In genomic region chr15:58433597-58434333, GRCh38 we compare ENCODE assay signal across 14 cellular contexts. TPM values are rescaled to one million over a fixed set of nuclear protein-coding genes. Genes with fewer than 3 reads are reported as not detected.
DNase-seq lines count a peak whose midpoint lies in the region; ATAC-seq, FAIRE-seq and TF ChIP-seq lines count a peak whose summit lies in the region.
"Had no signal": no experiment of that assay in that cellular context is flagged by ENCODE, and none has a peak within 500 bp of the region (broad histone marks: within the 10 kb centered on the region; RNA-seq: fewer than 3 reads in every experiment).

No MANE protein-coding gene starts in this region.

- no peak for ATAC-seq in body of pancreas
- ATAC-seq in HepG2: no peak; the same call in 2 of the 3 replicates
- ATAC-seq in GM21619 (IDR thresholded peaks at IDR 0.05; ENCODE audit: unreplicated experiment): no peak
- ATAC-seq: activated CD8-positive, alpha-beta T cell treated with anti-CD3 and anti-CD28 coated beads for 36 hours; esophagus mucosa; mucosa of descending colon had no signal

- peaks cover 38% of the 10 kb centered on the region for H3K4me1 ChIP-seq in body of pancreas
- H3K4me1 ChIP-seq in HepG2 (ENCODE audit: insufficient read depth, low read length): peaks cover 55% of the 10 kb centered on the region
- peaks cover 25% of the 10 kb centered on the region for H3K4me1 ChIP-seq in vagina

- H3K79me2 ChIP-seq in HepG2 (ENCODE audit: insufficient read depth, low read length): peaks cover 8% of the 10 kb centered on the region

- no peak for TF ChIP-seq POLR2A in body of pancreas (IDR thresholded peaks at IDR 0.05)
- TF ChIP-seq POLR2A in HepG2 (IDR thresholded peaks at IDR 0.05; ENCODE audit: insufficient read depth in 1 of 2, low read depth in 2 of 2, low read length in 2 of 2): no peak
- no peak for TF ChIP-seq POLR2A in vagina (IDR thresholded peaks at IDR 0.05)

- in situ Hi-C loops in HepG2 (cut with HindIII; ENCODE audit: extremely low pct_ligation_motif_present, low pct_unique_long_range_greater_than_20kb): no loop called here

- DNase-seq in body of pancreas (no peak), HepG2 (ENCODE audit: low spot score) (no peak), vagina (ENCODE audit: extremely low spot score in 2 of 2) (peak in 1 of 2 donors; percentile 84), NCI-H345 treated with DMSO at 0.1 percent for 48 hours (lab: John Stamatoyannopoulos, UW; ENCODE audit: unreplicated experiment) (no peak), NCI-H1930 (lab: John Stamatoyannopoulos, UW) (no peak)
- DNase-seq: activated CD8-positive, alpha-beta T cell treated with anti-CD3 and anti-CD28 coated beads for 36 hours; activated naive CD4-positive, alpha-beta T cell treated with Interleukin-2 at 50 U/mL for 16 hours; COR-L47; mucosa of descending colon; T1000 had no signal

- H3K9me3 ChIP-seq in body of pancreas: no peaks in the 10 kb centered on the region
- no peaks in the 10 kb centered on the region for H3K9me3 ChIP-seq in HepG2 (ENCODE audit: low read length)
- no peaks in the 10 kb centered on the region for H3K9me3 ChIP-seq in vagina
- H3K9me3 ChIP-seq: mucosa of descending colon had no signal

- BruUV-seq in HepG2 (replicated peaks; lab: Mats Ljungman, UMichigan): no TSS peak

- no peak overlapping the region for H3K9ac ChIP-seq in HepG2 (ENCODE audit: insufficient read depth, low read depth, low read length)

- H3K36me3 ChIP-seq in body of pancreas (replicated peaks in 1 of 2; ENCODE audit: insufficient read depth in 1 of 2, low read depth in 2 of 2) (no peaks in the 10 kb centered on the region), HepG2 (replicated peaks in 1 of 2; ENCODE audit: control insufficient read depth in 1 of 2, insufficient read depth in 2 of 2, low read length in 2 of 2) (no peaks in the 10 kb centered on the region), vagina (no peaks in the 10 kb centered on the region)

- H2AFZ ChIP-seq in HepG2 (ENCODE audit: low read length): no peak overlapping the region

- H3K4me2 ChIP-seq in HepG2 (ENCODE audit: low read depth, low read length): peak overlapping the region; percentile 87

- CTCF ChIA-PET in HepG2 (lab: Yijun Ruan, JAX; ENCODE audit: low intra/inter-chr PET ratio, low total read pairs): no interaction called here

- no peak for FAIRE-seq in HepG2 (lab: Jason Lieb, UNC)

- no peaks in the 10 kb centered on the region for H4K20me1 ChIP-seq in HepG2 (ENCODE audit: insufficient read depth, low read length)

- H3K27ac ChIP-seq in body of pancreas (peak overlapping the region in 3 of 4 donors; percentile 34 to 76 (median 62)), HepG2 (ENCODE audit: extremely low read length, insufficient read depth, low read length) (no peak overlapping the region), vagina (peak overlapping the region; percentile 21)
- H3K27ac ChIP-seq: HL-60 had no signal

- H3K27me3 ChIP-seq in body of pancreas (no peaks in the 10 kb centered on the region), HepG2 (ENCODE audit: control insufficient read depth in 1 of 2, insufficient read depth in 2 of 2, low read length in 2 of 2) (no peaks in the 10 kb centered on the region; a peak in 1 of 5 replicates), vagina (no peaks in the 10 kb centered on the region)

- TF ChIP-seq EP300 in Ishikawa (IDR thresholded peaks at IDR 0.05; ENCODE audit: borderline replicate concordance): peak; percentile 82
- no peak for TF ChIP-seq EP300 in HepG2 (IDR thresholded peaks at IDR 0.05; ENCODE audit: low read depth in 2 of 2, low read length in 2 of 2)
- no peak for TF ChIP-seq EP300 in HepG2 (CRISPR knock-in tag; IDR thresholded peaks at IDR 0.05; ENCODE audit: borderline replicate concordance)

- POLR2A ChIA-PET in HepG2 (lab: Yijun Ruan, JAX): interaction anchor here (1.8 kb wide), 1 partner anchor 43 kb away, joined by 5 read pairs; no protein-coding TSS in a partner anchor

- intact Hi-C loops in body of pancreas (cut with DNase I): no loop called here
- intact Hi-C loops in HepG2 (cut with micrococcal nuclease; ENCODE audit: unreplicated experiment): loop anchor here (5.0 to 10.0 kb wide), 5 partner anchors 101 to 314 kb away; partner anchors contain the start of gene ADAM10
- intact Hi-C loops in vagina (cut with DNase I): no loop called here

- H3K4me3 ChIP-seq in body of pancreas: no peak overlapping the region
- peak overlapping the region; percentile 17 to 73 (median 70); a peak in 3 of 6 replicates for H3K4me3 ChIP-seq in HepG2 (replicated peaks in 1 of 3; ENCODE audit: insufficient read depth in 1 of 3, low read depth in 2 of 3, low read length in 3 of 3)
- no peak overlapping the region for H3K4me3 ChIP-seq in vagina
- H3K4me3 ChIP-seq: mucosa of descending colon had no signal

- TF ChIP-seq CTCF in body of pancreas (IDR thresholded peaks at IDR 0.05) (no peak), HepG2 (CRISPR knock-in tag; IDR thresholded peaks at IDR 0.05) (0 out of 2 replicates have a peak, but pooled peaks have one; percentile 14), vagina (IDR thresholded peaks at IDR 0.05) (no peak)

- 80 to 88% methylated on average over 4 of the region's 4 CpGs for WGBS in body of pancreas, 2 donors
- 43% methylated on average over 4 of the region's 4 CpGs for WGBS in HepG2 (ENCODE audit: low lambda C conversion rate)

- TF ChIP-seq RAD21 in Ishikawa (IDR thresholded peaks at IDR 0.05; ENCODE audit: low read depth) (peak; percentile 1; the same call in 1 of the 2 replicates), HepG2 (CRISPR knock-in tag; IDR thresholded peaks at IDR 0.05) (no peak)

TF ChIP-seq in Ishikawa, 13 proteins besides CTCF, POLR2A, EP300 and RAD21 (continues in another document):
- TF ChIP-seq NFIC (IDR thresholded peaks at IDR 0.05) (peak; percentile 83), TAF1 (IDR thresholded peaks at IDR 0.05; ENCODE audit: low read depth) (no peak), CEBPB (IDR thresholded peaks at IDR 0.05) (0 out of 2 replicates have a peak, but pooled peaks have one; percentile 21), MAX (IDR thresholded peaks at IDR 0.05) (no peak), EGR1 (IDR thresholded peaks at IDR 0.05) (no peak), YY1 (IDR thresholded peaks at IDR 0.05; ENCODE audit: low read depth) (peak; percentile 40; the same call in 1 of the 2 replicates), ZBTB7A (IDR thresholded peaks at IDR 0.05; ENCODE audit: low read depth) (no peak), USF1 (IDR thresholded peaks at IDR 0.05) (no peak)

TF ChIP-seq in HepG2, 621 proteins besides CTCF, POLR2A, EP300 and RAD21:
- TF ChIP-seq STAG1 (CRISPR knock-in tag; IDR thresholded peaks at IDR 0.05): peak; percentile 44; the same call in 1 of the 2 replicates
- no peak for TF ChIP-seq AHR (CRISPR knock-in tag; IDR thresholded peaks at IDR 0.05)

RNA-seq across cellular contexts. Expression of gene LIPC, which starts 2.0 kb away (rescaled TPM):
- total RNA-seq in body of pancreas (1 to 10 TPM; 1.6 to 2.3 TPM), HepG2 (2016; rRNA removed; fragmentation: Illumina TruSeq; extraction: Trizol) (15.0 and 26.0 TPM in 2 replicates), vagina (not detected)
- 3.6 and 5.6 TPM in 2 replicates for total RNA-seq in HepG2 (2016; cell fraction: cytosol; rRNA removed; fragmentation: Illumina TruSeq; extraction: Trizol; ENCODE audit: low read depth)
- 14.4 and 27.2 TPM in 2 replicates for total RNA-seq in HepG2 (2016; cell fraction: insoluble cytoplasmic fraction; rRNA removed; fragmentation: Illumina TruSeq; extraction: Trizol)
- total RNA-seq in HepG2 (2016; cell fraction: membrane; rRNA removed; fragmentation: Illumina TruSeq; extraction: Trizol): 9.5 and 11.4 TPM in 2 replicates
- 31.9 and 35.6 TPM in 2 replicates for total RNA-seq in HepG2 (2016; cell fraction: nucleus; rRNA removed; fragmentation: Illumina TruSeq; extraction: Trizol)
- polyA plus RNA-seq in HepG2 (2011; rRNA removed): 38.0 and 46.9 TPM in 2 replicates
- 32.6 and 40.5 TPM in 2 replicates for polyA plus RNA-seq in HepG2 (2011; cell fraction: cytosol; rRNA removed)
- 25.6 and 27.7 TPM in 2 replicates for polyA plus RNA-seq in HepG2 (2011; cell fraction: nucleus; rRNA removed)
- polyA plus RNA-seq in HepG2 (2012): 28.9 and 34.2 TPM in 2 replicates
- polyA plus RNA-seq in HepG2 (2016; cell fraction: cytosol; fragmentation: Illumina TruSeq; extraction: Trizol; ENCODE audit: low read depth): 9.2 and 9.9 TPM in 2 replicates
- polyA plus RNA-seq in HepG2 (2016; cell fraction: insoluble cytoplasmic fraction; fragmentation: Illumina TruSeq; extraction: Trizol; ENCODE audit: low read depth): 20.8 and 21.9 TPM in 2 replicates
- 13.3 and 17.3 TPM in 2 replicates for polyA plus RNA-seq in HepG2 (2016; cell fraction: membrane; fragmentation: Illumina TruSeq; extraction: Trizol; ENCODE audit: low read depth)
- 46.6 and 49.7 TPM in 2 replicates for polyA plus RNA-seq in HepG2 (2016; cell fraction: nucleus; fragmentation: Illumina TruSeq; extraction: Trizol; ENCODE audit: insufficient read depth, low read depth)
- polyA minus RNA-seq in HepG2 (2011; rRNA and poly(A)+ RNA removed; ENCODE audit: low replicate concordance): 66.7 TPM in 1 of 2 replicates, not detected in the other
- polyA minus RNA-seq in HepG2 (2011; cell fraction: cytosol; rRNA and poly(A)+ RNA removed): 17.8 and 19.8 TPM in 2 replicates
- polyA minus RNA-seq in HepG2 (2011; cell fraction: nucleus; rRNA and poly(A)+ RNA removed): 21.2 and 25.1 TPM in 2 replicates
- total RNA-seq: esophagus mucosa had no signal

Comparison
In these comparisons a context has a peak if more than half of its experiments do, and no peak if none do; other contexts are left out.
1. H3K4me3 ChIP-seq: peak in HepG2 (3 of 3); none in body of pancreas (0 of 2) and vagina (0 of 2).